Comparison of ENCODE assay signal across 10 cellular contexts in genomic region chr6:36886948-36887347, GRCh38. TPM values are rescaled to one million over a fixed set of nuclear protein-coding genes. Genes with fewer than 3 reads are reported as not detected.
DNase-seq lines count a peak whose midpoint lies in the region; ATAC-seq, FAIRE-seq and TF ChIP-seq lines count a peak whose summit lies in the region.
"Had no signal": no experiment of that assay in that cellular context is flagged by ENCODE, and none has a peak within 500 bp of the region (broad histone marks: within the 10 kb centered on the region; RNA-seq: fewer than 3 reads in every experiment).

No MANE protein-coding gene starts in this region.

- FAIRE-seq in astrocyte (lab: Jason Lieb, UNC) = no peak

- no peaks in the 10 kb centered on the region for H3K9me3 Mint-ChIP-seq in astrocyte (ENCODE audit: unreplicated experiment)

- peaks cover 3% of the 10 kb centered on the region; the same call in 1 of the 2 replicates for H3K4me1 ChIP-seq in HEK293 (ENCODE audit: control insufficient read depth, insufficient read depth, low read length)
- H3K4me1 ChIP-seq in astrocyte (ENCODE audit: insufficient read depth, low read length) = peaks cover 7% of the 10 kb centered on the region
- peaks cover 6% of the 10 kb centered on the region for H3K4me1 ChIP-seq in mucosa of stomach (ENCODE audit: control insufficient read depth, insufficient read depth, low read length)

- peak overlapping the region; percentile 86 for H3K4me2 ChIP-seq in astrocyte (ENCODE audit: low read length)

- CTCF ChIA-PET in HEK293 (lab: Yijun Ruan, JAX) = interaction anchor here (16.0 kb wide), 1 partner anchor 130 kb away, joined by 216 read pairs; no protein-coding TSS in a partner anchor

- H3K9ac ChIP-seq in astrocyte (ENCODE audit: low read length) (peak overlapping the region; percentile 88), mucosa of stomach (ENCODE audit: low read length) (peak overlapping the region; percentile 80)

- POLR2A ChIA-PET in HEK293 (lab: Yijun Ruan, JAX) = interaction anchor here (0.7 kb wide), 1 partner anchor 10 kb away, joined by 3 read pairs; no protein-coding TSS in a partner anchor

- no peak overlapping the region; the same call in 1 of the 2 replicates for H3K4me3 ChIP-seq in HEK293 (ENCODE audit: low read depth, low read length)
- H3K4me3 ChIP-seq in astrocyte (ENCODE audit: insufficient read depth, low read depth, low read length) = peak overlapping the region; percentile 78
- no peak overlapping the region for H3K4me3 ChIP-seq in mucosa of stomach (ENCODE audit: low read length)

- H3K4me3 Mint-ChIP-seq in astrocyte (ENCODE audit: unreplicated experiment) = peak overlapping the region; percentile 96

- H3K27me3 Mint-ChIP-seq in astrocyte (ENCODE audit: low read depth, unreplicated experiment) = no peaks in the 10 kb centered on the region

- no peaks in the 10 kb centered on the region for H3K9me3 ChIP-seq in HEK293 (ENCODE audit: control insufficient read depth, insufficient read depth, low read depth, low read length)
- H3K9me3 ChIP-seq in astrocyte (ENCODE audit: insufficient read depth, low read depth, low read length) = no peaks in the 10 kb centered on the region
- no peaks in the 10 kb centered on the region for H3K9me3 ChIP-seq in mucosa of stomach (ENCODE audit: control insufficient read depth, low read length)

- peaks cover 44% of the 10 kb centered on the region for H3K79me2 ChIP-seq in astrocyte (ENCODE audit: insufficient read depth, low read length)

- H3K36me3 Mint-ChIP-seq in astrocyte (ENCODE audit: low read depth, unreplicated experiment) = peaks cover 3% of the 10 kb centered on the region

- peaks cover 10% of the 10 kb centered on the region for H4K20me1 ChIP-seq in astrocyte (ENCODE audit: insufficient read depth, low read length)

- no peaks in the 10 kb centered on the region for H3K36me3 ChIP-seq in HEK293 (ENCODE audit: control insufficient read depth in 2 of 2, insufficient read depth in 1 of 2, low read length in 2 of 2)
- no peaks in the 10 kb centered on the region for H3K36me3 ChIP-seq in astrocyte (ENCODE audit: insufficient read depth, low read length)
- H3K36me3 ChIP-seq in mucosa of stomach (ENCODE audit: control insufficient read depth, insufficient read depth, low read length) = no peaks in the 10 kb centered on the region

- DNase-seq in astrocyte (ENCODE audit: low read depth) (no peak), ureter (ENCODE audit: low spot score) (no peak), middle frontal gyrus (ENCODE audit: extremely low spot score, low spot score) (no peak)
- no peak for DNase-seq in NK-92 treated with Interleukin-12 subunit alpha and Interleukin-12 subunit beta, amount 100 ng/mL, for 24 hours (lab: John Stamatoyannopoulos, UW)
- DNase-seq: activated CD8-positive, alpha-beta memory T cell treated with anti-CD3 and anti-CD28 coated beads, Interleukin-2, amount 50 U/mL, for 4 hours; NCI-H2107 had no signal

- H3K27me3 ChIP-seq in astrocyte (ENCODE audit: insufficient read depth, low read length) (no peaks in the 10 kb centered on the region), mucosa of stomach (ENCODE audit: control insufficient read depth, insufficient read depth, low read length) (no peaks in the 10 kb centered on the region)

- H3K27ac ChIP-seq in 22Rv1 (peak overlapping the region; percentile 67; the same call in 1 of the 2 replicates), HEK293 (ENCODE audit: extremely low read depth, low read depth, low read length) (no peak overlapping the region), astrocyte (ENCODE audit: low read depth, low read length) (no peak overlapping the region)

- peak overlapping the region; percentile 70 for H3K27ac Mint-ChIP-seq in astrocyte (ENCODE audit: unreplicated experiment)

- H3K4me1 Mint-ChIP-seq in astrocyte (ENCODE audit: low read depth, unreplicated experiment) = peaks cover 6% of the 10 kb centered on the region

- no peak overlapping the region for H2AFZ ChIP-seq in astrocyte (ENCODE audit: low read depth, low read length)

- TF ChIP-seq CTCF in 22Rv1 (IDR thresholded peaks at IDR 0.05) = no peak
- TF ChIP-seq CTCF in HEK293 (tag by site-specific recombination; IDR thresholded peaks at IDR 0.05) = no peak
- no peak for TF ChIP-seq CTCF in astrocyte (IDR thresholded peaks at IDR 0.05; ENCODE audit: insufficient read depth, low read depth, low read length)

- no peak for ATAC-seq in HG02885 (IDR thresholded peaks at IDR 0.05; ENCODE audit: poor library complexity, unreplicated experiment)

TF ChIP-seq in HEK293, 187 proteins besides CTCF, POLR2A, EP300 and RAD21:
- TF ChIP-seq ZNF433 (tag by site-specific recombination; IDR thresholded peaks at IDR 0.05; ENCODE audit: low read depth) (no peak), ZNF394 (tag by site-specific recombination; IDR thresholded peaks at IDR 0.05; ENCODE audit: borderline replicate concordance) (peak; percentile 30; the same call in 1 of the 2 replicates), ZNF660 (tag by site-specific recombination; IDR thresholded peaks at IDR 0.05) (no peak), ZBTB17 (tag by site-specific recombination; IDR thresholded peaks at IDR 0.05) (0 out of 2 replicates have a peak, but pooled peaks have one; percentile 17), PRDM10 (tag by site-specific recombination; IDR thresholded peaks at IDR 0.05) (peak; percentile 70), ZNF18 (tag by site-specific recombination; IDR thresholded peaks at IDR 0.05) (peak; percentile 94), ZNF362 (tag by site-specific recombination; IDR thresholded peaks at IDR 0.05) (0 out of 2 replicates have a peak, but pooled peaks have one; percentile 17), ZNF335 (tag by site-specific recombination; conservative IDR thresholded peaks at IDR 0.05) (peak; percentile 52)

RNA-seq across cellular contexts. Expression of gene C6orf89, which starts 1.2 kb away (rescaled TPM):
- 37.8 and 42.3 TPM in 2 replicates for total RNA-seq in astrocyte
- total RNA-seq in ureter = 71.4 TPM

RNA-seq across cellular contexts. Expression of gene PPIL1, which starts 12.3 kb away (rescaled TPM):
- total RNA-seq in astrocyte = 34.7 and 36.6 TPM in 2 replicates
- 39.1 TPM for total RNA-seq in ureter

RNA-seq across cellular contexts. Expression of gene CPNE5, which starts 47.7 kb away (rescaled TPM):
- total RNA-seq in astrocyte (0.11 and 0.29 TPM in 2 replicates), ureter (3.6 TPM)
